8 cellular contexts compared by ENCODE assay signal in the genomic region with DNA sequence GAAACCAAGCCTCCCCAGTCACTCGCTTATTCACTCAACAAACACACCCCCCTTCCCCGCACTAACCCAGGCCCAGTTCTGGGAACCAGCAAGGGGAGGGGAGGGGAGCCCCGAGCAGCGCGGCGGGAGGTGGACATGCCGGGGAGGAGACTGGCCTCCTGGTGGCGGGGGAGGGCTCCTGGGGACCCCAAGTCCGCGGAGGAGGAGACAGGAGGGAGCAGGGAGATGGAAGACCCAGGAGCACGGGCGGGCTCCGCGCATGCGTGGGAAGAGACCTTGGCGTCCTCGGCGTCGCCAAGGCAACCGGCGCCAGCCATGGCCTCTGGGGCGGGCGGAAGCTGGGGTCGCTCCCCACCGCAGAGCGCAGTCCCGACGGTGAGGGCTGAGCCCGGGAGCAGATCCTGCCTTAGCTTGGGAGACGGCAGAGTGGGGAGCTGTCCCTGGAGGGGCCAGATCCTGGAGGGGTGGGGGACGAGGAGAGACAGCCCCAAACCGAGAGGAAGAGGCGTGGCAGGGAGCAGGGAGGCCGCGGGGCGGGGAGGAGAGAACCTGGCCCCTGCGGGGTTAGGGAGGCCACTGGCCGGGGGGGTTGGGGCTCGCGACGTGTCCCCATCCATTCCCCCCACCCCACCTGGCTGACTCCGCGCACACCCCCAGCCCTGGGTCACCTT. TPM values are rescaled to one million over a fixed set of nuclear protein-coding genes. Genes with fewer than 3 reads are reported as not detected.
DNase-seq lines count a peak whose midpoint lies in the region; ATAC-seq and TF ChIP-seq lines count a peak whose summit lies in the region.

A gene (plus strand): TSS at position 302 of the 671 bp plus-strand sequence. CDS start 14 bp downstream, at position 316.

- TF ChIP-seq CTCF in GM10248 (IDR thresholded peaks at IDR 0.05; ENCODE audit: control extremely low read depth, extremely low read depth, low read depth, missing control alignments) (no peak), Panc1 (IDR thresholded peaks at IDR 0.05) (no peak), foreskin fibroblast (IDR thresholded peaks at IDR 0.05; ENCODE audit: low read depth, low read length) (no peak), suprapubic skin (IDR thresholded peaks at IDR 0.05) (no peak)

- no peak within 1 kb of the TSS for H3K4ac ChIP-seq in neuronal stem cell (ENCODE audit: low read length)

- intact Hi-C loops in Panc1 (cut with micrococcal nuclease; ENCODE audit: unreplicated experiment), result loop anchor here (10.0 kb wide), 1 partner anchor 83 kb away; a partner anchor contains a TSS
- intact Hi-C loops in activated T-helper 2 cell treated with anti-CD3 and anti-CD28 coated beads, Interferon-gamma antibody, Interleukin-2, Interleukin-4, amounts not matched to agents 10 μg/mL and 5 μg/mL and 100 μg/mL, durations not matched to agents 14 hours and 24 hours and 36 hours (cut with micrococcal nuclease), result loop anchor here (2.0 to 10.0 kb wide), 2 partner anchors 19 to 153 kb away; a partner anchor contains a TSS

- no peak for TF ChIP-seq EP300 in suprapubic skin (IDR thresholded peaks at IDR 0.05)

- H2BK120ac ChIP-seq in neuronal stem cell (ENCODE audit: low read depth, low read length), result no peak within 1 kb of the TSS

- H3K36me3 ChIP-seq in Panc1 (ENCODE audit: control insufficient read depth, insufficient read depth, low read length), result no peaks in the 10 kb centered on the region
- H3K36me3 ChIP-seq in neuronal stem cell (replicated peaks in 1 of 2; ENCODE audit: control insufficient read depth in 2 of 2, insufficient read depth in 2 of 2, low read length in 2 of 2), result no peaks in the 10 kb centered on the region
- no peaks in the 10 kb centered on the region for H3K36me3 ChIP-seq in suprapubic skin

- peaks cover 27% of the 10 kb centered on the region for H3K4me1 Mint-ChIP-seq in activated T-helper 2 cell treated with anti-CD3 and anti-CD28 coated beads, Interferon-gamma antibody, Interleukin-2, Interleukin-4, amounts not matched to agents 10 μg/mL and 5 μg/mL and 100 μg/mL, durations not matched to agents 14 hours and 24 hours and 36 hours (ENCODE audit: low read depth)

- ATAC-seq in Panc1 (peak; percentile 87), HG03039 (IDR thresholded peaks at IDR 0.05; ENCODE audit: unreplicated experiment) (no peak)

- H2AFZ ChIP-seq in neuronal stem cell (ENCODE audit: low read length), result peak within 1 kb of the TSS; percentile 99

- H3K27me3 ChIP-seq in Panc1 (ENCODE audit: control insufficient read depth, insufficient read depth, low read length) (peaks cover 3% of the 10 kb centered on the region; the same call in 1 of the 2 replicates), neuronal stem cell (ENCODE audit: control insufficient read depth in 3 of 3, insufficient read depth in 3 of 3, low read depth in 1 of 3, low read length in 3 of 3) (peaks cover 0 to 26% (median 21%) of the 10 kb centered on the region in 3 experiments), suprapubic skin (peaks cover 42% of the 10 kb centered on the region)

- H3K27ac ChIP-seq in Panc1 (ENCODE audit: low read length) (no peak within 1 kb of the TSS), neuronal stem cell (replicated peaks; ENCODE audit: low read length) (no peak within 1 kb of the TSS), suprapubic skin (no peak within 1 kb of the TSS)

- H3K23ac ChIP-seq in neuronal stem cell (ENCODE audit: low read depth, low read length, poor library complexity), result peak within 1 kb of the TSS; percentile 73

- H3K27ac Mint-ChIP-seq in activated T-helper 2 cell treated with anti-CD3 and anti-CD28 coated beads, Interferon-gamma antibody, Interleukin-2, Interleukin-4, amounts not matched to agents 10 μg/mL and 5 μg/mL and 100 μg/mL, durations not matched to agents 14 hours and 24 hours and 36 hours, result no peak within 1 kb of the TSS

- DNase-seq in GM10248 (ENCODE audit: extremely low spot score) (peak; percentile 87), HPDE6-E6E7 (ENCODE audit: extremely low spot score) (peak; percentile 88), Panc1 (ENCODE audit: low read depth, low spot score) (no peak), foreskin fibroblast (peak in 1 of 2 donors; percentile 79), neuronal stem cell (ENCODE audit: low spot score) (peak; percentile 79), suprapubic skin (ENCODE audit: low spot score in 2 of 2) (peak; percentile 79 to 81)
- DNase-seq in activated T-helper 2 cell treated with anti-CD3 and anti-CD28 coated beads, Interferon-gamma antibody, Interleukin-2, Interleukin-4, amounts not matched to agents 10 μg/mL and 5 μg/mL and 100 μg/mL, durations not matched to agents 14 hours and 24 hours and 36 hours (ENCODE audit: low spot score), result peak; percentile 68

- H3K79me1 ChIP-seq in neuronal stem cell (ENCODE audit: low read depth, low read length), result no peaks in the 10 kb centered on the region

- H4K8ac ChIP-seq in neuronal stem cell (ENCODE audit: low read depth, low read length), result no peak within 1 kb of the TSS

- H3K4me3 ChIP-seq in Panc1 (ENCODE audit: low read depth in 2 of 2, low read length in 2 of 2) (peak within 1 kb of the TSS; percentile 52 to 59), foreskin fibroblast (ENCODE audit: low read depth in 1 of 2, low read length in 2 of 2) (peak within 1 kb of the TSS; percentile 54 to 64), neuronal stem cell (ENCODE audit: low read length in 2 of 2) (peak within 1 kb of the TSS; percentile 67 to 88), suprapubic skin (peak within 1 kb of the TSS; percentile 51)

- TF ChIP-seq POLR2A in suprapubic skin (IDR thresholded peaks at IDR 0.05), result no peak

- BruUV-seq in Panc1 (replicated peaks; lab: Mats Ljungman, UMichigan), result no TSS peak

- no peak within 1 kb of the TSS for H3K14ac ChIP-seq in neuronal stem cell (ENCODE audit: low read length)

- POLR2A ChIA-PET in GM10248 (lab: Yijun Ruan, JAX), result no interaction called here
- POLR2A ChIA-PET in Panc1 (lab: Charles Lee), result no interaction called here

- peaks cover 23% of the 10 kb centered on the region for H3K27me3 Mint-ChIP-seq in activated T-helper 2 cell treated with anti-CD3 and anti-CD28 coated beads, Interferon-gamma antibody, Interleukin-2, Interleukin-4, amounts not matched to agents 10 μg/mL and 5 μg/mL and 100 μg/mL, durations not matched to agents 14 hours and 24 hours and 36 hours (ENCODE audit: low read depth)

- H2BK12ac ChIP-seq in neuronal stem cell (ENCODE audit: low read length), result no peak within 1 kb of the TSS

- H3K4me1 ChIP-seq in Panc1 (ENCODE audit: control insufficient read depth, insufficient read depth, low read length), result no peaks in the 10 kb centered on the region
- H3K4me1 ChIP-seq in neuronal stem cell (ENCODE audit: control insufficient read depth in 2 of 2, insufficient read depth in 1 of 2, low read depth in 1 of 2, low read length in 2 of 2), result peaks cover 0 to 6% of the 10 kb centered on the region in 2 donors
- H3K4me1 ChIP-seq in suprapubic skin, result peaks cover 15% of the 10 kb centered on the region

- peak within 1 kb of the TSS; percentile 84 for H3K9ac ChIP-seq in neuronal stem cell (ENCODE audit: low read depth, low read length, poor library complexity)

- CTCF ChIA-PET in GM10248 (lab: Yijun Ruan, JAX) (interaction anchor here (0.9 to 2.1 kb wide), 4 partner anchors 8 to 135 kb away, joined by 3 to 7 read pairs (median 4); no protein-coding TSS in a partner anchor), Panc1 (lab: Charles Lee) (no interaction called here)

- H2BK5ac ChIP-seq in neuronal stem cell (ENCODE audit: low read length), result peak within 1 kb of the TSS; percentile 75

- H2AK5ac ChIP-seq in neuronal stem cell (ENCODE audit: low read depth, low read length), result peak within 1 kb of the TSS; percentile 94

- peaks cover 3% of the 10 kb centered on the region for H3K36me3 Mint-ChIP-seq in activated T-helper 2 cell treated with anti-CD3 and anti-CD28 coated beads, Interferon-gamma antibody, Interleukin-2, Interleukin-4, amounts not matched to agents 10 μg/mL and 5 μg/mL and 100 μg/mL, durations not matched to agents 14 hours and 24 hours and 36 hours (ENCODE audit: low read depth)

- peak within 1 kb of the TSS; percentile 85 for H3K4me3 Mint-ChIP-seq in activated T-helper 2 cell treated with anti-CD3 and anti-CD28 coated beads, Interferon-gamma antibody, Interleukin-2, Interleukin-4, amounts not matched to agents 10 μg/mL and 5 μg/mL and 100 μg/mL, durations not matched to agents 14 hours and 24 hours and 36 hours (ENCODE audit: low read depth)

- H3K9me3 ChIP-seq in Panc1 (ENCODE audit: control insufficient read depth, insufficient read depth, low read depth, low read length) (no peaks in the 10 kb centered on the region), neuronal stem cell (replicated peaks in 1 of 2; ENCODE audit: control insufficient read depth in 2 of 2, insufficient read depth in 1 of 2, low read depth in 1 of 2, low read length in 2 of 2) (peaks cover 0 to 2% of the 10 kb centered on the region in 2 donors), suprapubic skin (no peaks in the 10 kb centered on the region)

- peak within 1 kb of the TSS; percentile 92 for H3K18ac ChIP-seq in neuronal stem cell (ENCODE audit: low read length)

- H2BK15ac ChIP-seq in neuronal stem cell (ENCODE audit: low read length), result no peak within 1 kb of the TSS

- H4K91ac ChIP-seq in neuronal stem cell (ENCODE audit: low read depth, low read length, poor library complexity), result no peak within 1 kb of the TSS

- H3K4me2 ChIP-seq in neuronal stem cell (ENCODE audit: insufficient read depth, low read length, poor library complexity, severe bottlenecking), result peak within 1 kb of the TSS; percentile 86

- no peaks in the 10 kb centered on the region for H3K9me3 Mint-ChIP-seq in activated T-helper 2 cell treated with anti-CD3 and anti-CD28 coated beads, Interferon-gamma antibody, Interleukin-2, Interleukin-4, amounts not matched to agents 10 μg/mL and 5 μg/mL and 100 μg/mL, durations not matched to agents 14 hours and 24 hours and 36 hours

- no CpG with 5 or more reads among the region's 43 CpGs for WGBS in neuronal stem cell (ENCODE audit: extremely low coverage in 2 of 2, insufficient read length in 2 of 2, insufficient replicate concordance in 1 of 2), 2 donors
- 6% methylated on average over 7 of the region's 43 CpGs for WGBS in suprapubic skin

- in situ Hi-C loops in Panc1 (cut with HindIII; ENCODE audit: low pct_unique_long_range_greater_than_20kb, low sequenced_read_pairs), result no loop called here

RNA-seq across cellular contexts. Expression of the gene that starts here (rescaled TPM):
- total RNA-seq in Panc1 (2021; ENCODE audit: unreplicated experiment) (0.10 TPM), suprapubic skin (under 1 TPM in 1 of 4 donors, not detected in 3; 0.30 TPM)
- polyA plus RNA-seq in Panc1 (2012; ENCODE audit: insufficient read length), result 0.18 TPM
- 0.14 and 0.18 TPM in 2 replicates for total RNA-seq in activated T-helper 2 cell treated with anti-CD3 and anti-CD28 coated beads, Interferon-gamma antibody, Interleukin-2, Interleukin-4, amounts not matched to agents 10 μg/mL and 5 μg/mL and 100 μg/mL, durations not matched to agents 14 hours and 24 hours and 36 hours
- 0.43 TPM for polyA plus RNA-seq in neuronal stem cell (2013, experiment 1 of 2)
- 0.57 TPM for polyA plus RNA-seq in neuronal stem cell (2013, experiment 2 of 2)

Comparison
In these comparisons a context has a peak if more than half of its experiments do, and no peak if none do; other contexts are left out.
1. Peak in ATAC-seq and H3K4me3 ChIP-seq in Panc1; RNA of the gene not detected or under 1 TPM.
2. Peak in DNase-seq in activated T-helper 2 cell treated with anti-CD3 and anti-CD28 coated beads, Interferon-gamma antibody, Interleukin-2, Interleukin-4, amounts not matched to agents 10 μg/mL and 5 μg/mL and 100 μg/mL, durations not matched to agents 14 hours and 24 hours and 36 hours; RNA of the gene not detected or under 1 TPM.
3. Peak in DNase-seq and H3K4me3 ChIP-seq in suprapubic skin; RNA of the gene not detected or under 1 TPM.